In the genomic region with DNA sequence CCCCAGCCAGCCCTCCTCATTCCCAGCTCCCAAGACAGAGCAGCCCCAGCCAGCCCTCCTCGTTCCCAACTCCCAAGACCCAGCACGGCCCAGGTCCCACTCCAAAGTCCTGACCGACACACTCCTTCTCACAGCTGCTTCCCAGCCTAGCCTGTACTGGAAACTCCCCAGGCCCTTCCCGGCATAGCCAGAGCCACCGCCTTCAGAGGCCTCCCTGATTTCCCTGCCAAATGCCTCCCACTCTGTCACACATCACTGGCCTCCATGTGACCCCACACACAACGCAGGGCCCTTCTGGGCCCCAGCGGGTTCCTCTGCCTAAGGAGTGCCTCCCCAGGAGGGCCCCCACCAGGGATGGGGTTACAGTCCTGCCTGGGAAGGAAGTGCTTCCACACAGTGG, we compare ENCODE assay signal across 10 cellular contexts. TPM values are rescaled to one million over a fixed set of nuclear protein-coding genes. Genes with fewer than 3 reads are reported as not detected.
DNase-seq lines count a peak whose midpoint lies in the region; ATAC-seq lines count a peak whose summit lies in the region.
"Had no signal": no experiment of that assay in that cellular context is flagged by ENCODE, and none has a peak within 500 bp of the region (broad histone marks: within the 10 kb centered on the region; RNA-seq: fewer than 3 reads in every experiment).

No MANE protein-coding gene starts in this region.

- peak overlapping the region; percentile 27 for H3K27ac Mint-ChIP-seq in T-helper 2 cell treated with Interferon-gamma antibody and Interleukin-4, amounts not matched to agents 5 μg/mL and 100 μg/mL, for 36 hours
- peak overlapping the region; percentile 13 to 16 for H3K27ac Mint-ChIP-seq in T-cell

- POLR2A ChIA-PET in T-cell (lab: Charles Lee), result no interaction called here

- H3K36me3 Mint-ChIP-seq in T-helper 2 cell treated with Interferon-gamma antibody and Interleukin-4, amounts not matched to agents 5 μg/mL and 100 μg/mL, for 36 hours (ENCODE audit: low read depth), result peaks cover 30% of the 10 kb centered on the region
- peaks cover 15% of the 10 kb centered on the region for H3K36me3 Mint-ChIP-seq in T-cell

- ATAC-seq in T-cell (replicated peaks in 1 of 4), result no peak

- peaks cover 26% of the 10 kb centered on the region for H3K4me1 Mint-ChIP-seq in T-helper 2 cell treated with Interferon-gamma antibody and Interleukin-4, amounts not matched to agents 5 μg/mL and 100 μg/mL, for 36 hours (ENCODE audit: low read depth)
- peaks cover 37 to 56% (median 52%) of the 10 kb centered on the region in 3 donors for H3K4me1 Mint-ChIP-seq in T-cell

- CTCF ChIA-PET in T-cell (lab: Charles Lee), result no interaction called here

- no peaks in the 10 kb centered on the region for H3K27me3 Mint-ChIP-seq in T-helper 2 cell treated with Interferon-gamma antibody and Interleukin-4, amounts not matched to agents 5 μg/mL and 100 μg/mL, for 36 hours (ENCODE audit: low read depth)
- no peaks in the 10 kb centered on the region for H3K27me3 Mint-ChIP-seq in T-cell

- H3K9me3 Mint-ChIP-seq in T-helper 2 cell treated with Interferon-gamma antibody and Interleukin-4, amounts not matched to agents 5 μg/mL and 100 μg/mL, for 36 hours, result no peaks in the 10 kb centered on the region
- no peaks in the 10 kb centered on the region for H3K9me3 Mint-ChIP-seq in T-cell

- H3K4me3 Mint-ChIP-seq in T-helper 2 cell treated with Interferon-gamma antibody and Interleukin-4, amounts not matched to agents 5 μg/mL and 100 μg/mL, for 36 hours, result peak overlapping the region; percentile 71
- peak overlapping the region; percentile 55 to 85 (median 77) for H3K4me3 Mint-ChIP-seq in T-cell

- no peak for DNase-seq in T-helper 2 cell treated with Interferon-gamma antibody and Interleukin-4, amounts not matched to agents 5 μg/mL and 100 μg/mL, for 36 hours (ENCODE audit: low spot score)
- DNase-seq in T-helper 2 cell, result no peak
- DNase-seq in T-cell, result no peak
- DNase-seq in fibroblast of peridontal ligament (ENCODE audit: extremely low read depth), result peak; percentile 32
- peak; percentile 59 for DNase-seq in renal cortical epithelial cell (ENCODE audit: low read depth)
- DNase-seq in NCI-H1048 (lab: John Stamatoyannopoulos, UW), result no peak
- DNase-seq in foreskin melanocyte, result no peak
- DNase-seq in occipital lobe (lab: John Stamatoyannopoulos, UW), result no peak
- DNase-seq: NCI-H187 treated with DMSO at 0.1 percent for 48 hours, SHP77 treated with DMSO at 0.1 percent for 48 hours had no signal

RNA-seq across cellular contexts. Expression of a gene that starts 2.8 kb away (rescaled TPM):
- total RNA-seq in T-cell (10 to 100 TPM; 60.8 to 89.8 (median 83.6) TPM), renal cortical epithelial cell (48.6 and 50.2 TPM in 2 replicates), occipital lobe (39.6 TPM)

RNA-seq across cellular contexts. Expression of a gene that starts 9.4 kb away (rescaled TPM):
- 10 to 100 TPM in 4 of 5 donors, 1 to 10 TPM in 1; 9.5 to 15.3 (median 11.1) TPM for total RNA-seq in T-cell
- 0.52 and 1.9 TPM in 2 replicates for total RNA-seq in renal cortical epithelial cell
- 2.2 TPM for total RNA-seq in occipital lobe

RNA-seq across cellular contexts. Expression of a gene that starts 24.3 kb away (rescaled TPM):
- total RNA-seq in T-cell, result 1 to 10 TPM; 2.8 to 4.2 (median 4.0) TPM
- 0.40 TPM in 1 of 2 replicates, not detected in the other for total RNA-seq in renal cortical epithelial cell
- total RNA-seq in occipital lobe, result not detected

RNA-seq across cellular contexts. Expression of a gene that starts 36.9 kb away (rescaled TPM):
- total RNA-seq in T-cell, result 100 to 1,000 TPM in 2 of 5 donors, 10 to 100 TPM in 3; 63.0 to 107 (median 99.8) TPM
- 24.8 and 34.6 TPM in 2 replicates for total RNA-seq in renal cortical epithelial cell
- total RNA-seq in occipital lobe, result 51.3 TPM

RNA-seq across cellular contexts. Expression of a gene that starts 37.6 kb away (rescaled TPM):
- total RNA-seq in T-cell, result 10 to 100 TPM; 16.7 to 26.4 (median 22.6) TPM
- 14.2 and 24.0 TPM in 2 replicates for total RNA-seq in renal cortical epithelial cell
- 8.0 TPM for total RNA-seq in occipital lobe

Comparison
In these comparisons a context has a peak if more than half of its experiments do, and no peak if none do; other contexts are left out.
1. DNase-seq: peak in fibroblast of peridontal ligament (single experiment) and renal cortical epithelial cell (single experiment); none in T-helper 2 cell treated with Interferon-gamma antibody and Interleukin-4, amounts not matched to agents 5 μg/mL and 100 μg/mL, for 36 hours (single experiment), T-helper 2 cell (0 of 5), T-cell (0 of 34), NCI-H1048 (single experiment), foreskin melanocyte (single experiment) and occipital lobe (single experiment).